Comparison of ENCODE assay signal across 10 cellular contexts in genomic region chr17:81713556-81714411, GRCh38. TPM values are rescaled to one million over a fixed set of nuclear protein-coding genes. Genes with fewer than 3 reads are reported as not detected.
DNase-seq lines count a peak whose midpoint lies in the region; ATAC-seq and TF ChIP-seq lines count a peak whose summit lies in the region.
"Had no signal": no experiment of that assay in that cellular context is flagged by ENCODE, and none has a peak within 500 bp of the region (broad histone marks: within the 10 kb centered on the region; RNA-seq: fewer than 3 reads in every experiment).

No MANE protein-coding gene starts in this region.

- H4K20me1 ChIP-seq in BLaER1: peaks cover 32% of the 10 kb centered on the region

- no peak for ATAC-seq in foreskin keratinocyte
- no peak for ATAC-seq in CD8-positive, alpha-beta T cell

- peak overlapping the region; percentile 86; the same call in 1 of the 2 replicates for H3K27ac ChIP-seq in BLaER1
- peak overlapping the region; percentile 72 to 79 for H3K27ac ChIP-seq in liver (ENCODE audit: low read depth in 1 of 2, low read length in 2 of 2)
- no peak overlapping the region for H3K27ac ChIP-seq in foreskin keratinocyte
- H3K27ac ChIP-seq in CD8-positive, alpha-beta T cell (ENCODE audit: low read depth, low read length): no peak overlapping the region

- in situ Hi-C loops in ACHN (cut with HindIII; ENCODE audit: low pct_ligation_motif_present, low pct_unique_long_range_greater_than_20kb, low sequenced_read_pairs) (no loop called here), G401 (cut with HindIII; ENCODE audit: low sequenced_read_pairs) (no loop called here)

- POLR2A ChIA-PET in CD8-positive, alpha-beta T cell (lab: Charles Lee): no interaction called here

- H3K4me3 ChIP-seq in BLaER1 (peak overlapping the region; percentile 87), liver (ENCODE audit: low read depth in 1 of 3, low read length in 3 of 3) (peak overlapping the region; percentile 73 to 85 (median 74))
- H3K4me3 ChIP-seq in Jurkat, Clone E6-1 (ENCODE audit: low read length): peak overlapping the region; percentile 83
- H3K4me3 ChIP-seq in CD8-positive, alpha-beta T cell (ENCODE audit: low read depth, low read length): no peak overlapping the region
- H3K4me3 ChIP-seq: lung had no signal

- H3K36me3 Mint-ChIP-seq in activated T-helper 2 cell treated with anti-CD3 and anti-CD28 coated beads, Interferon-gamma antibody, Interleukin-2, Interleukin-4, amounts not matched to agents 10 μg/mL and 5 μg/mL and 100 μg/mL, durations not matched to agents 14 hours and 24 hours and 36 hours (ENCODE audit: low read depth): peaks cover 9% of the 10 kb centered on the region
- H3K36me3 Mint-ChIP-seq in CD8-positive, alpha-beta T cell: no peaks in the 10 kb centered on the region

- DNase-seq in Jurkat, Clone E6-1 (ENCODE audit: low read depth, low spot score): no peak
- DNase-seq in activated T-helper 2 cell treated with anti-CD3 and anti-CD28 coated beads, Interferon-gamma antibody, Interleukin-2, Interleukin-4, amounts not matched to agents 10 μg/mL and 5 μg/mL and 100 μg/mL, durations not matched to agents 14 hours and 24 hours and 36 hours (ENCODE audit: low spot score): no peak
- DNase-seq in ACHN (no peak), foreskin keratinocyte (no peak), G401 (ENCODE audit: low spot score) (no peak)
- DNase-seq in CD8-positive, alpha-beta T cell: no peak
- DNase-seq: activated gamma-delta T cell had no signal

- no peaks in the 10 kb centered on the region for H3K27me3 Mint-ChIP-seq in activated T-helper 2 cell treated with anti-CD3 and anti-CD28 coated beads, Interferon-gamma antibody, Interleukin-2, Interleukin-4, amounts not matched to agents 10 μg/mL and 5 μg/mL and 100 μg/mL, durations not matched to agents 14 hours and 24 hours and 36 hours (ENCODE audit: low read depth)
- no peaks in the 10 kb centered on the region for H3K27me3 Mint-ChIP-seq in CD8-positive, alpha-beta T cell (ENCODE audit: low read depth)

- peak overlapping the region; percentile 98 for H3K4me2 ChIP-seq in BLaER1

- H3K4me1 Mint-ChIP-seq in activated T-helper 2 cell treated with anti-CD3 and anti-CD28 coated beads, Interferon-gamma antibody, Interleukin-2, Interleukin-4, amounts not matched to agents 10 μg/mL and 5 μg/mL and 100 μg/mL, durations not matched to agents 14 hours and 24 hours and 36 hours (ENCODE audit: low read depth): peaks cover 11% of the 10 kb centered on the region
- peaks cover 13% of the 10 kb centered on the region for H3K4me1 Mint-ChIP-seq in CD8-positive, alpha-beta T cell (ENCODE audit: low read depth)

- 32% methylated on average over 36 of the region's 36 CpGs for WGBS in liver

- TF ChIP-seq CTCF in liver (IDR thresholded peaks at IDR 0.05; ENCODE audit: low read depth, low read length, missing input control): no peak
- TF ChIP-seq CTCF in foreskin keratinocyte (conservative IDR thresholded peaks at IDR 0.05): no peak
- no peak for TF ChIP-seq CTCF in CD8-positive, alpha-beta T cell (IDR thresholded peaks at IDR 0.05)

- peaks cover 67% of the 10 kb centered on the region for H3K4me1 ChIP-seq in BLaER1
- peaks cover 18 to 52% (median 39%) of the 10 kb centered on the region in 4 donors for H3K4me1 ChIP-seq in liver (ENCODE audit: control insufficient read depth in 4 of 4, insufficient read depth in 4 of 4, low read length in 3 of 4)
- H3K4me1 ChIP-seq in foreskin keratinocyte: no peaks in the 10 kb centered on the region
- peaks cover 25% of the 10 kb centered on the region for H3K4me1 ChIP-seq in CD8-positive, alpha-beta T cell (ENCODE audit: insufficient read depth, low read length)

- H3K36me3 ChIP-seq in BLaER1 (peaks cover 49% of the 10 kb centered on the region), liver (ENCODE audit: control insufficient read depth in 4 of 4, insufficient read depth in 3 of 4, low read depth in 1 of 4, low read length in 3 of 4) (peaks cover 0 to 7% (median 4%) of the 10 kb centered on the region in 4 donors)
- H3K36me3 ChIP-seq in CD8-positive, alpha-beta T cell (ENCODE audit: insufficient read depth, low read length): no peaks in the 10 kb centered on the region

- H3K4me3 Mint-ChIP-seq in activated T-helper 2 cell treated with anti-CD3 and anti-CD28 coated beads, Interferon-gamma antibody, Interleukin-2, Interleukin-4, amounts not matched to agents 10 μg/mL and 5 μg/mL and 100 μg/mL, durations not matched to agents 14 hours and 24 hours and 36 hours (ENCODE audit: low read depth): peak overlapping the region; percentile 95
- H3K4me3 Mint-ChIP-seq in CD8-positive, alpha-beta T cell: no peak overlapping the region

- no peaks in the 10 kb centered on the region for H3K9me3 ChIP-seq in BLaER1
- no peaks in the 10 kb centered on the region for H3K9me3 ChIP-seq in liver (ENCODE audit: control insufficient read depth in 4 of 4, low read length in 3 of 4)
- H3K9me3 ChIP-seq in CD8-positive, alpha-beta T cell (ENCODE audit: low read length): no peaks in the 10 kb centered on the region

- TF ChIP-seq RAD21 in liver (IDR thresholded peaks at IDR 0.05): peak in 1 of 2 donors; percentile 25

- intact Hi-C loops in activated T-helper 2 cell treated with anti-CD3 and anti-CD28 coated beads, Interferon-gamma antibody, Interleukin-2, Interleukin-4, amounts not matched to agents 10 μg/mL and 5 μg/mL and 100 μg/mL, durations not matched to agents 14 hours and 24 hours and 36 hours (cut with micrococcal nuclease): no loop called here
- intact Hi-C loops in CD8-positive, alpha-beta T cell (cut with DNase I, micrococcal nuclease): loop anchor here in 1 of 2 experiments (5.0 kb wide), 1 partner anchor 254 kb away; no protein-coding TSS in a partner anchor

- no peaks in the 10 kb centered on the region for H3K27me3 ChIP-seq in BLaER1
- H3K27me3 ChIP-seq in liver (ENCODE audit: control insufficient read depth in 4 of 4, insufficient read depth in 4 of 4, low read length in 3 of 4): no peaks in the 10 kb centered on the region
- no peaks in the 10 kb centered on the region for H3K27me3 ChIP-seq in foreskin keratinocyte
- H3K27me3 ChIP-seq in CD8-positive, alpha-beta T cell (ENCODE audit: insufficient read depth, low read length): no peaks in the 10 kb centered on the region

- no peaks in the 10 kb centered on the region for H3K9me3 Mint-ChIP-seq in activated T-helper 2 cell treated with anti-CD3 and anti-CD28 coated beads, Interferon-gamma antibody, Interleukin-2, Interleukin-4, amounts not matched to agents 10 μg/mL and 5 μg/mL and 100 μg/mL, durations not matched to agents 14 hours and 24 hours and 36 hours
- no peaks in the 10 kb centered on the region for H3K9me3 Mint-ChIP-seq in CD8-positive, alpha-beta T cell

- H3K9ac ChIP-seq in BLaER1 (peak overlapping the region; percentile 86), liver (ENCODE audit: low read depth in 1 of 2, low read length in 2 of 2) (peak overlapping the region; percentile 77 to 84)

- H3K27ac Mint-ChIP-seq in activated T-helper 2 cell treated with anti-CD3 and anti-CD28 coated beads, Interferon-gamma antibody, Interleukin-2, Interleukin-4, amounts not matched to agents 10 μg/mL and 5 μg/mL and 100 μg/mL, durations not matched to agents 14 hours and 24 hours and 36 hours: no peak overlapping the region
- H3K27ac Mint-ChIP-seq in CD8-positive, alpha-beta T cell: no peak overlapping the region

- CTCF ChIA-PET in CD8-positive, alpha-beta T cell (lab: Charles Lee): no interaction called here

RNA-seq across cellular contexts. Expression of gene SLC25A10, which starts 1.7 kb away (rescaled TPM):
- 51.4 TPM for polyA plus RNA-seq in Jurkat, Clone E6-1 (2012; ENCODE audit: insufficient read depth, insufficient read length)
- total RNA-seq in activated T-helper 2 cell treated with anti-CD3 and anti-CD28 coated beads, Interferon-gamma antibody, Interleukin-2, Interleukin-4, amounts not matched to agents 10 μg/mL and 5 μg/mL and 100 μg/mL, durations not matched to agents 14 hours and 24 hours and 36 hours: 36.4 and 39.5 TPM in 2 replicates
- total RNA-seq in liver (10 to 100 TPM; 19.8 to 54.6 TPM), foreskin keratinocyte (27.8 and 34.2 TPM in 2 replicates)
- polyA plus RNA-seq in liver (10 to 100 TPM; 36.7 to 51.2 TPM), foreskin keratinocyte (32.0 and 39.2 TPM in 2 replicates)
- total RNA-seq in CD8-positive, alpha-beta T cell: 1 to 10 TPM; 3.7 to 5.4 TPM
- total RNA-seq in G401 (2014; rRNA removed; shearing (Covaris generic)): 72.3 and 73.9 TPM in 2 replicates

RNA-seq across cellular contexts. Expression of gene MRPL12, which starts 10.6 kb away (rescaled TPM):
- polyA plus RNA-seq in Jurkat, Clone E6-1 (2012; ENCODE audit: insufficient read depth, insufficient read length): 113 TPM
- total RNA-seq in activated T-helper 2 cell treated with anti-CD3 and anti-CD28 coated beads, Interferon-gamma antibody, Interleukin-2, Interleukin-4, amounts not matched to agents 10 μg/mL and 5 μg/mL and 100 μg/mL, durations not matched to agents 14 hours and 24 hours and 36 hours: 175 and 179 TPM in 2 replicates
- 10 to 100 TPM in 1 of 2 donors, 1 to 10 TPM in 1; 9.1 to 15.1 TPM for total RNA-seq in liver
- 100 to 1,000 TPM; 103 to 121 TPM for polyA plus RNA-seq in liver
- 56.7 and 88.0 TPM in 2 replicates for total RNA-seq in foreskin keratinocyte
- polyA plus RNA-seq in foreskin keratinocyte: 251 and 263 TPM in 2 replicates
- 10 to 100 TPM; 33.2 to 36.6 TPM for total RNA-seq in CD8-positive, alpha-beta T cell
- total RNA-seq in G401 (2014; rRNA removed; shearing (Covaris generic)): 238 and 244 TPM in 2 replicates

RNA-seq across cellular contexts. Expression of gene HGS, which starts 30.0 kb away (rescaled TPM):
- polyA plus RNA-seq in Jurkat, Clone E6-1 (2012; ENCODE audit: insufficient read depth, insufficient read length): 128 TPM
- total RNA-seq in activated T-helper 2 cell treated with anti-CD3 and anti-CD28 coated beads, Interferon-gamma antibody, Interleukin-2, Interleukin-4, amounts not matched to agents 10 μg/mL and 5 μg/mL and 100 μg/mL, durations not matched to agents 14 hours and 24 hours and 36 hours: 130 and 134 TPM in 2 replicates
- total RNA-seq in liver (10 to 100 TPM; 27.6 to 31.6 TPM), foreskin keratinocyte (123 and 136 TPM in 2 replicates)
- polyA plus RNA-seq in liver (10 to 100 TPM; 21.8 to 28.7 TPM), foreskin keratinocyte (138 and 155 TPM in 2 replicates)
- 100 to 1,000 TPM; 121 to 126 TPM for total RNA-seq in CD8-positive, alpha-beta T cell
- total RNA-seq in G401 (2014; rRNA removed; shearing (Covaris generic)): 85.0 and 88.7 TPM in 2 replicates

RNA-seq across cellular contexts. Expression of gene ARL16, which starts 30.2 kb away (rescaled TPM):
- 38.6 TPM for polyA plus RNA-seq in Jurkat, Clone E6-1 (2012; ENCODE audit: insufficient read depth, insufficient read length)
- total RNA-seq in activated T-helper 2 cell treated with anti-CD3 and anti-CD28 coated beads, Interferon-gamma antibody, Interleukin-2, Interleukin-4, amounts not matched to agents 10 μg/mL and 5 μg/mL and 100 μg/mL, durations not matched to agents 14 hours and 24 hours and 36 hours: 33.3 and 35.0 TPM in 2 replicates
- 10 to 100 TPM in 1 of 2 donors, 1 to 10 TPM in 1; 9.8 to 12.9 TPM for total RNA-seq in liver
- 10 to 100 TPM in 1 of 2 donors, 1 to 10 TPM in 1; 7.9 to 24.3 TPM for polyA plus RNA-seq in liver
- 22.7 and 23.5 TPM in 2 replicates for total RNA-seq in foreskin keratinocyte
- polyA plus RNA-seq in foreskin keratinocyte: 33.4 and 35.9 TPM in 2 replicates
- total RNA-seq in CD8-positive, alpha-beta T cell: 10 to 100 TPM; 14.3 to 16.4 TPM
- total RNA-seq in G401 (2014; rRNA removed; shearing (Covaris generic)): 64.2 and 77.4 TPM in 2 replicates

RNA-seq across cellular contexts. Expression of gene CCDC137, which starts 47.2 kb away (rescaled TPM):
- 38.5 TPM for polyA plus RNA-seq in Jurkat, Clone E6-1 (2012; ENCODE audit: insufficient read depth, insufficient read length)
- 50.8 and 51.7 TPM in 2 replicates for total RNA-seq in activated T-helper 2 cell treated with anti-CD3 and anti-CD28 coated beads, Interferon-gamma antibody, Interleukin-2, Interleukin-4, amounts not matched to agents 10 μg/mL and 5 μg/mL and 100 μg/mL, durations not matched to agents 14 hours and 24 hours and 36 hours
- 1 to 10 TPM; 4.3 to 4.8 TPM for total RNA-seq in liver
- 1 to 10 TPM; 5.7 to 6.9 TPM for polyA plus RNA-seq in liver
- 33.9 and 40.1 TPM in 2 replicates for total RNA-seq in foreskin keratinocyte
- polyA plus RNA-seq in foreskin keratinocyte: 40.7 and 46.1 TPM in 2 replicates
- 10 to 100 TPM; 18.0 to 19.9 TPM for total RNA-seq in CD8-positive, alpha-beta T cell
- 32.0 and 35.8 TPM in 2 replicates for total RNA-seq in G401 (2014; rRNA removed; shearing (Covaris generic))

Comparison
In these comparisons a context has a peak if more than half of its experiments do, and no peak if none do; other contexts are left out.
1. H3K27ac ChIP-seq: peak in BLaER1 (single experiment) and liver (2 of 2); none in foreskin keratinocyte (single experiment) and CD8-positive, alpha-beta T cell (single experiment).